Comparison of ENCODE assay signal across 24 cellular contexts in genomic region chr15:63902671-63903035, GRCh38.
"Had no signal": no experiment of that assay in that cellular context is flagged by ENCODE, and none has a peak within 500 bp of the region (broad histone marks: within the 10 kb centered on the region; RNA-seq: fewer than 3 reads in every experiment).

No MANE protein-coding gene starts in this region.

- ATAC-seq: activated CD4-positive, CD25-positive, alpha-beta regulatory T cell treated with anti-CD3 and anti-CD28 coated beads, Interleukin-2, amount 50 U/mL, for 24 hours; activated naive CD8-positive, alpha-beta T cell treated with anti-CD3 and anti-CD28 coated beads, Interleukin-2, amount 50 U/mL, for 24 hours; left ventricle myocardium superior; naive thymus-derived CD8-positive, alpha-beta T cell; right cardiac atrium; stimulated activated effector memory CD8-positive, alpha-beta T cell treated with anti-CD3 and anti-CD28 coated beads, Interleukin-12 subunit alpha, Interleukin-12 subunit beta, amount 100 ng/mL, for 72 hours; T-cell had no signal

- H3K9me3 ChIP-seq: ascending aorta, colonic mucosa, ovary, psoas muscle, stomach, testis had no signal

- H3K4me1 ChIP-seq: ascending aorta, colonic mucosa had no signal

- H3K27ac ChIP-seq: ascending aorta, colonic mucosa, ovary, psoas muscle, stomach, testis had no signal

- H3K36me3 ChIP-seq: ascending aorta, colonic mucosa, ovary had no signal

- DNase-seq: activated CD8-positive, alpha-beta memory T cell treated with anti-CD3 and anti-CD28 coated beads for 24 hours; activated CD8-positive, alpha-beta memory T cell treated with anti-CD3 and anti-CD28 coated beads, Interleukin-2, amount 50 U/mL, for 48 hours; activated effector memory CD4-positive, alpha-beta T cell treated with Interleukin-2 at 50 U/mL for 16 hours; activated naive CD4-positive, alpha-beta T cell treated with anti-CD3 and anti-CD28 coated beads, Interleukin-2, amount 10 ng/mL, durations not matched to agents 7 days and 5 days; activated naive CD8-positive, alpha-beta T cell treated with anti-CD3 and anti-CD28 coated beads, Interleukin-2, amount 50 U/mL, for 24 hours; activated T-cell treated with anti-CD3 and anti-CD28 coated beads, Interleukin-2, amount 50 U/mL, for 48 hours; colonic mucosa; erythroblast; immature natural killer cell; kidney glomerular epithelial cell; left ventricle myocardium superior; mesenchymal stem cell; naive thymus-derived CD8-positive, alpha-beta T cell; psoas muscle; stimulated activated CD4-positive, alpha-beta T cell treated with anti-CD3 and anti-CD28 coated beads, Interleukin-4, amount 100 ng/mL, for 24 hours; stomach; T-cell; T-helper 9 cell; testis had no signal

- H3K27me3 ChIP-seq: ascending aorta, colonic mucosa, ovary, stomach, testis had no signal

- H3K4me3 ChIP-seq: ascending aorta, colonic mucosa, ovary, psoas muscle, stomach, testis had no signal
